In genomic region chr6:44073612-44074382, GRCh38 we compare ENCODE assay signal across 8 cellular contexts. TPM values are rescaled to one million over a fixed set of nuclear protein-coding genes. Genes with fewer than 3 reads are reported as not detected.
DNase-seq lines count a peak whose midpoint lies in the region; ATAC-seq and TF ChIP-seq lines count a peak whose summit lies in the region.

No MANE protein-coding gene starts in this region.

- DNase-seq in GM06990 (ENCODE audit: extremely low read depth, insufficient read length): no peak
- DNase-seq in activated naive CD8-positive, alpha-beta T cell treated with anti-CD3 and anti-CD28 coated beads for 36 hours: no peak
- DNase-seq in inferior parietal cortex (ENCODE audit: extremely low spot score): peak; percentile 22
- DNase-seq in activated effector memory CD4-positive, alpha-beta T cell treated with anti-CD3 and anti-CD28 coated beads, Interleukin-2, amount 50 U/mL, for 16 hours: no peak
- no peak for DNase-seq in NCI-H82 (lab: John Stamatoyannopoulos, UW)

- peaks cover 15% of the 10 kb centered on the region for H3K4me1 Mint-ChIP-seq in activated naive CD8-positive, alpha-beta T cell treated with anti-CD3 and anti-CD28 coated beads for 36 hours

- H3K36me3 ChIP-seq in GM06990 (ENCODE audit: control insufficient read depth, insufficient read depth, low read length): no peaks in the 10 kb centered on the region

- H3K27me3 ChIP-seq in GM06990 (replicated peaks; ENCODE audit: control insufficient read depth, insufficient read depth, low read length): no peaks in the 10 kb centered on the region

- H3K27me3 Mint-ChIP-seq in activated naive CD8-positive, alpha-beta T cell treated with anti-CD3 and anti-CD28 coated beads for 36 hours: peaks cover 29% of the 10 kb centered on the region

- peak overlapping the region; percentile 85 for H3K27ac Mint-ChIP-seq in activated naive CD8-positive, alpha-beta T cell treated with anti-CD3 and anti-CD28 coated beads for 36 hours

- peak overlapping the region; percentile 84 for H3K27ac ChIP-seq in temporal lobe (ENCODE audit: low read depth, low read length)

- H3K4me3 ChIP-seq in GM06990 (replicated peaks; ENCODE audit: low read depth, low read length): peak overlapping the region; percentile 65

- TF ChIP-seq CTCF in GM06990 (IDR thresholded peaks at IDR 0.05; ENCODE audit: insufficient read depth, low read length, poor library complexity, severe bottlenecking): no peak

- no peaks in the 10 kb centered on the region for H3K36me3 Mint-ChIP-seq in activated naive CD8-positive, alpha-beta T cell treated with anti-CD3 and anti-CD28 coated beads for 36 hours

- peak; percentile 1 for ATAC-seq in HG03196 (IDR thresholded peaks at IDR 0.05; ENCODE audit: unreplicated experiment)
- no peak for ATAC-seq in GM21619 (IDR thresholded peaks at IDR 0.05; ENCODE audit: unreplicated experiment)

- H3K9me3 Mint-ChIP-seq in activated naive CD8-positive, alpha-beta T cell treated with anti-CD3 and anti-CD28 coated beads for 36 hours: no peaks in the 10 kb centered on the region

- peak overlapping the region; percentile 81 for H3K4me3 Mint-ChIP-seq in activated naive CD8-positive, alpha-beta T cell treated with anti-CD3 and anti-CD28 coated beads for 36 hours

RNA-seq across cellular contexts. Expression of gene MRPL14, which starts 53.5 kb away (rescaled TPM):
- total RNA-seq in activated naive CD8-positive, alpha-beta T cell treated with anti-CD3 and anti-CD28 coated beads for 36 hours: 10 to 100 TPM; 58.5 to 60.8 TPM
- total RNA-seq in temporal lobe: 23.4 TPM

RNA-seq across cellular contexts. Expression of gene TMEM63B, which starts 53.6 kb away (rescaled TPM):
- total RNA-seq in activated naive CD8-positive, alpha-beta T cell treated with anti-CD3 and anti-CD28 coated beads for 36 hours: 10 to 100 TPM; 11.7 to 12.1 TPM
- 37.9 TPM for total RNA-seq in temporal lobe
